19 cellular contexts compared by ENCODE assay signal in genomic region chr12:29901585-29901984, GRCh38.
DNase-seq lines count a peak whose midpoint lies in the region; ATAC-seq and TF ChIP-seq lines count a peak whose summit lies in the region.
"Had no signal": no experiment of that assay in that cellular context is flagged by ENCODE, and none has a peak within 500 bp of the region (broad histone marks: within the 10 kb centered on the region; RNA-seq: fewer than 3 reads in every experiment).

No MANE protein-coding gene starts in this region.

- no peaks in the 10 kb centered on the region for H4K20me1 ChIP-seq in Loucy (ENCODE audit: insufficient read depth, low read length, poor library complexity, severe bottlenecking)

- H3K4me3 ChIP-seq in Loucy (ENCODE audit: low read length, poor library complexity, severe bottlenecking) = no peak overlapping the region
- H3K4me3 ChIP-seq in astrocyte of the spinal cord (ENCODE audit: low read depth, low read length) = no peak overlapping the region
- H3K4me3 ChIP-seq: lung had no signal

- intact Hi-C loops in left colon (cut with DNase I, micrococcal nuclease) = no loop called here

- in situ Hi-C loops in astrocyte of the spinal cord (cut with HindIII; ENCODE audit: low sequenced_read_pairs) = no loop called here

- H3K4me2 ChIP-seq in Loucy (ENCODE audit: low read depth, low read length, poor library complexity, severe bottlenecking) = no peak overlapping the region

- no peaks in the 10 kb centered on the region for H3K27me3 ChIP-seq in Loucy (ENCODE audit: insufficient read depth, low read length, poor library complexity, severe bottlenecking)

- H3K4me1 ChIP-seq in Loucy (ENCODE audit: insufficient read depth, low read length, poor library complexity, severe bottlenecking) = no peaks in the 10 kb centered on the region

- no peaks in the 10 kb centered on the region for H3K36me3 ChIP-seq in Loucy (ENCODE audit: insufficient read depth, low read length)

- no peak overlapping the region for H3K9ac ChIP-seq in Loucy (ENCODE audit: low read depth, low read length, poor library complexity, severe bottlenecking)

- H3K27ac ChIP-seq in C4-2B = no peak overlapping the region

- DNase-seq in astrocyte of the spinal cord (ENCODE audit: low read depth, low spot score) (no peak), iPS DF 4.7 (ENCODE audit: extremely low read depth, low spot score) (peak; percentile 66), left colon (no peak), NCI-H774 (lab: John Stamatoyannopoulos, UW) (no peak), T1000 (lab: John Stamatoyannopoulos, UW) (no peak)
- DNase-seq: activated T-cell treated with anti-CD3 and anti-CD28 coated beads, Interleukin-2, amount 50 U/mL, for 72 hours; caudate nucleus; COR-L47; glutamatergic neuron; HFFc6; naive B cell; NCI-H1105 treated with DMSO at 0.1 percent for 48 hours; NCI-H2171 treated with DMSO at 0.1 percent for 48 hours; NK-92 treated with Interleukin-12 subunit alpha and Interleukin-12 subunit beta, amount 100 ng/mL, for 24 hours had no signal

- H3F3A ChIP-seq in Loucy (ENCODE audit: low read depth) = no peaks in the 10 kb centered on the region

- H3K79me2 ChIP-seq in Loucy (ENCODE audit: insufficient read depth, low read length) = no peaks in the 10 kb centered on the region

- no peak for ATAC-seq in GM18867 (IDR thresholded peaks at IDR 0.05; ENCODE audit: unreplicated experiment)
- no peak for ATAC-seq in left colon
- ATAC-seq: activated T-cell treated with anti-CD3 and anti-CD28 coated beads, Interleukin-2, amount 50 U/mL, for 72 hours; esophagus mucosa had no signal

- H2AFZ ChIP-seq in Loucy (ENCODE audit: low read length) = no peak overlapping the region

- no peaks in the 10 kb centered on the region for H3K9me2 ChIP-seq in Loucy (replicated peaks; ENCODE audit: low read depth, low read length)

- no peaks in the 10 kb centered on the region for H3K9me3 ChIP-seq in Loucy (ENCODE audit: insufficient read depth, low read depth, low read length)

- TF ChIP-seq CTCF in C4-2B (conservative IDR thresholded peaks at IDR 0.05) = peak; percentile 28
- peak; percentile 37 for TF ChIP-seq CTCF in Loucy (conservative IDR thresholded peaks at IDR 0.05; ENCODE audit: low read length)
- peak; percentile 20 for TF ChIP-seq CTCF in astrocyte of the spinal cord (IDR thresholded peaks at IDR 0.05; ENCODE audit: low read depth, low read length)
